10 cellular contexts compared by ENCODE assay signal in genomic region chr4:155675709-155676429, GRCh38. TPM values are rescaled to one million over a fixed set of nuclear protein-coding genes. Genes with fewer than 3 reads are reported as not detected.
DNase-seq lines count a peak whose midpoint lies in the region; ATAC-seq, FAIRE-seq and TF ChIP-seq lines count a peak whose summit lies in the region.
"Had no signal": no experiment of that assay in that cellular context is flagged by ENCODE, and none has a peak within 500 bp of the region (broad histone marks: within the 10 kb centered on the region; RNA-seq: fewer than 3 reads in every experiment).

No MANE protein-coding gene starts in this region.

- H3K36me3 ChIP-seq in ascending aorta (no peaks in the 10 kb centered on the region), pancreas (no peaks in the 10 kb centered on the region), tibial nerve (no peaks in the 10 kb centered on the region)

- H3K4me1 ChIP-seq in ascending aorta = peaks cover 0 to 50% of the 10 kb centered on the region in 2 donors
- H3K4me1 ChIP-seq in pancreas = peaks cover 0 to 11% (median 5%) of the 10 kb centered on the region in 3 donors
- H3K4me1 ChIP-seq in tibial nerve = peaks cover 0 to 3% (median 0%) of the 10 kb centered on the region in 4 donors

- WGBS in pancreas, 2 donors = 27 to 48% methylated on average over 2 of the region's 2 CpGs
- WGBS in tibial nerve, 2 donors = 32 to 37% methylated on average over 2 of the region's 2 CpGs

- intact Hi-C loops in ascending aorta (cut with DNase I) (loop anchor here (10.0 kb wide), 1 partner anchor 1279 kb away; no protein-coding TSS in a partner anchor), pancreas (cut with DNase I) (no loop called here)

- H3K4me3 ChIP-seq in ascending aorta = peak overlapping the region in 1 of 2 donors; percentile 49
- no peak overlapping the region for H3K4me3 ChIP-seq in pancreas
- H3K4me3 ChIP-seq in tibial nerve = no peak overlapping the region

- no peaks in the 10 kb centered on the region for H3K9me3 ChIP-seq in ascending aorta
- no peaks in the 10 kb centered on the region for H3K9me3 ChIP-seq in pancreas
- no peaks in the 10 kb centered on the region for H3K9me3 ChIP-seq in tibial nerve

- no peak for FAIRE-seq in pancreas (lab: Jason Lieb, UNC)
- FAIRE-seq: GM18507 had no signal

- ATAC-seq in GM18858 (IDR thresholded peaks at IDR 0.05; ENCODE audit: unreplicated experiment) (peak; percentile 76), HG03066 (IDR thresholded peaks at IDR 0.05; ENCODE audit: low read depth, unreplicated experiment) (peak; percentile 84), pancreas (peak in 3 of 4 donors; percentile 17 to 77 (median 51)), GM21576 (IDR thresholded peaks at IDR 0.05; ENCODE audit: unreplicated experiment) (no peak)

- DNase-seq in ascending aorta (ENCODE audit: low spot score in 2 of 2) = no peak
- no peak for DNase-seq in pancreas
- no peak for DNase-seq in T-helper 2 cell
- DNase-seq in tibial nerve (ENCODE audit: low spot score in 2 of 2) = no peak
- no peak for DNase-seq in H4 (ENCODE audit: low spot score)
- DNase-seq: amniotic stem cell had no signal

- H3K27ac ChIP-seq in ascending aorta (peak overlapping the region; percentile 58 to 67), pancreas (peak overlapping the region in 2 of 4 donors; percentile 48 to 54), tibial nerve (no peak overlapping the region)

- TF ChIP-seq CTCF in ascending aorta (IDR thresholded peaks at IDR 0.05) (no peak), pancreas (IDR thresholded peaks at IDR 0.05) (no peak), tibial nerve (IDR thresholded peaks at IDR 0.05) (no peak)

- H3K27me3 ChIP-seq in ascending aorta = no peaks in the 10 kb centered on the region
- no peaks in the 10 kb centered on the region for H3K27me3 ChIP-seq in pancreas
- no peaks in the 10 kb centered on the region for H3K27me3 ChIP-seq in tibial nerve

- TF ChIP-seq POLR2A in tibial nerve (IDR thresholded peaks at IDR 0.05) = no peak

- no peak for TF ChIP-seq EP300 in tibial nerve (IDR thresholded peaks at IDR 0.05)

RNA-seq across cellular contexts. Expression of gene GUCY1A1, which starts 9.2 kb away (rescaled TPM):
- 37.1 TPM for total RNA-seq in ascending aorta
- 10 to 100 TPM in 5 of 6 donors, 1 to 10 TPM in 1; 9.6 to 26.4 (median 13.1) TPM for total RNA-seq in pancreas
- polyA plus RNA-seq in pancreas = 1 to 10 TPM; 4.2 to 8.1 TPM
- 10 to 100 TPM in 1 of 4 donors, 1 to 10 TPM in 3; 6.7 to 20.3 (median 9.3) TPM for total RNA-seq in tibial nerve
- 3.1 TPM in 2 replicates for total RNA-seq in H4 (2014; rRNA removed; shearing (Covaris generic))

Comparison
In these comparisons a context has a peak if more than half of its experiments do, and no peak if none do; other contexts are left out.
1. H3K27ac ChIP-seq: peak in ascending aorta (2 of 2); none in tibial nerve (0 of 4).